Comparison of ENCODE assay signal across 1 cellular context in genomic region chr2:189204322-189204941, GRCh38.
TF ChIP-seq lines count a peak whose summit lies in the region.

No MANE protein-coding gene starts in this region.

TF ChIP-seq in HCT116, 20 proteins besides CTCF, POLR2A, EP300 and RAD21 (continued from another document):
- TF ChIP-seq EGR1 (IDR thresholded peaks at IDR 0.05; ENCODE audit: low read depth): no peak
- no peak for TF ChIP-seq SRF (IDR thresholded peaks at IDR 0.05; ENCODE audit: low read depth)
- TF ChIP-seq ZNF274 (IDR thresholded peaks at IDR 0.05; ENCODE audit: low read depth, low read length): no peak
- no peak for TF ChIP-seq ZBTB33 (IDR thresholded peaks at IDR 0.05; ENCODE audit: extremely low read depth, insufficient replicate concordance, low read length)
- no peak for TF ChIP-seq EZH2 (IDR thresholded peaks at IDR 0.05)
- TF ChIP-seq EZH2phosphoT487 (IDR thresholded peaks at IDR 0.05; ENCODE audit: borderline replicate concordance): no peak
- TF ChIP-seq CEBPB (IDR thresholded peaks at IDR 0.05; ENCODE audit: low read depth): no peak
- TF ChIP-seq ELF1 (IDR thresholded peaks at IDR 0.05; ENCODE audit: borderline replicate concordance, low read depth): no peak
- no peak for TF ChIP-seq REST (IDR thresholded peaks at IDR 0.05; ENCODE audit: low read depth)
- TF ChIP-seq YY1 (IDR thresholded peaks at IDR 0.05; ENCODE audit: extremely low read depth, insufficient replicate concordance, low read depth, low read length): no peak
- TF ChIP-seq TCF7L2 (IDR thresholded peaks at IDR 0.05; ENCODE audit: borderline replicate concordance, extremely low read depth, insufficient read depth, insufficient read length): no peak
- no peak for TF ChIP-seq MAX (IDR thresholded peaks at IDR 0.05)
- TF ChIP-seq JUND (IDR thresholded peaks at IDR 0.05): peak; percentile 57; the same call in 1 of the 2 replicates
- TF ChIP-seq ATF3 (IDR thresholded peaks at IDR 0.05): no peak
- no peak for TF ChIP-seq SIN3A (IDR thresholded peaks at IDR 0.05; ENCODE audit: low read depth)
